In genomic region chr19:43776285-43776684, GRCh38 we compare ENCODE assay signal across 9 cellular contexts. TPM values are rescaled to one million over a fixed set of nuclear protein-coding genes. Genes with fewer than 3 reads are reported as not detected.
DNase-seq lines count a peak whose midpoint lies in the region; ATAC-seq and TF ChIP-seq lines count a peak whose summit lies in the region.
"Had no signal": no experiment of that assay in that cellular context is flagged by ENCODE, and none has a peak within 500 bp of the region (broad histone marks: within the 10 kb centered on the region; RNA-seq: fewer than 3 reads in every experiment).

No MANE protein-coding gene starts in this region.

- no peaks in the 10 kb centered on the region for H3K9me3 Mint-ChIP-seq in IgD-negative memory B cell
- no peaks in the 10 kb centered on the region for H3K9me3 Mint-ChIP-seq in activated CD8-positive, alpha-beta T cell treated with anti-CD3 and anti-CD28 coated beads for 36 hours
- H3K9me3 Mint-ChIP-seq in stimulated activated memory B cell treated with anti-CD40 and anti-IgM and Interleukin-4, amounts not matched to agents 10 μg/mL and 1 μg/mL and 100 μg/mL, for 72 hours: no peaks in the 10 kb centered on the region

- H3K4me2 ChIP-seq in hepatocyte: no peak overlapping the region

- H3K36me3 Mint-ChIP-seq in IgD-negative memory B cell: peaks cover 7% of the 10 kb centered on the region
- peaks cover 59% of the 10 kb centered on the region for H3K36me3 Mint-ChIP-seq in activated CD8-positive, alpha-beta T cell treated with anti-CD3 and anti-CD28 coated beads for 36 hours (ENCODE audit: low read depth)
- peaks cover 46% of the 10 kb centered on the region for H3K36me3 Mint-ChIP-seq in stimulated activated memory B cell treated with anti-CD40 and anti-IgM and Interleukin-4, amounts not matched to agents 10 μg/mL and 1 μg/mL and 100 μg/mL, for 72 hours

- CTCF ChIA-PET in activated CD8-positive, alpha-beta T cell treated with anti-CD3 and anti-CD28 coated beads for 36 hours (lab: Charles Lee): interaction anchor here (1.2 to 8.3 kb wide), 5 partner anchors 9 to 19 kb away, joined by 3 to 122 read pairs (median 7); no protein-coding TSS in a partner anchor

- peak; percentile 88 for DNase-seq in activated CD8-positive, alpha-beta T cell treated with anti-CD3 and anti-CD28 coated beads for 36 hours
- peak; percentile 3 for DNase-seq in hepatocyte (ENCODE audit: low spot score)
- DNase-seq in DMS153 treated with DMSO at 0.1 percent for 48 hours (lab: John Stamatoyannopoulos, UW; ENCODE audit: unreplicated experiment): no peak
- DNase-seq in effector CD4-positive, alpha-beta T cell: no peak
- DNase-seq: MM.1S, NCI-H748 treated with DMSO at 0.1 percent for 48 hours had no signal

- H3K27ac Mint-ChIP-seq in IgD-negative memory B cell: peak overlapping the region; percentile 96 to 99 (median 96)
- peak overlapping the region; percentile 83 for H3K27ac Mint-ChIP-seq in activated CD8-positive, alpha-beta T cell treated with anti-CD3 and anti-CD28 coated beads for 36 hours
- H3K27ac Mint-ChIP-seq in stimulated activated memory B cell treated with anti-CD40 and anti-IgM and Interleukin-4, amounts not matched to agents 10 μg/mL and 1 μg/mL and 100 μg/mL, for 72 hours: peak overlapping the region; percentile 93

- H3K79me2 ChIP-seq in hepatocyte: no peaks in the 10 kb centered on the region

- no peaks in the 10 kb centered on the region for H3K9me2 ChIP-seq in hepatocyte (replicated peaks; ENCODE audit: insufficient read depth)

- H3K27me3 Mint-ChIP-seq in IgD-negative memory B cell: no peaks in the 10 kb centered on the region
- H3K27me3 Mint-ChIP-seq in activated CD8-positive, alpha-beta T cell treated with anti-CD3 and anti-CD28 coated beads for 36 hours: no peaks in the 10 kb centered on the region
- H3K27me3 Mint-ChIP-seq in stimulated activated memory B cell treated with anti-CD40 and anti-IgM and Interleukin-4, amounts not matched to agents 10 μg/mL and 1 μg/mL and 100 μg/mL, for 72 hours: no peaks in the 10 kb centered on the region

- peak overlapping the region; percentile 97 to 99 (median 98) for H3K4me3 Mint-ChIP-seq in IgD-negative memory B cell
- peak overlapping the region; percentile 72 for H3K4me3 Mint-ChIP-seq in activated CD8-positive, alpha-beta T cell treated with anti-CD3 and anti-CD28 coated beads for 36 hours
- H3K4me3 Mint-ChIP-seq in stimulated activated memory B cell treated with anti-CD40 and anti-IgM and Interleukin-4, amounts not matched to agents 10 μg/mL and 1 μg/mL and 100 μg/mL, for 72 hours: peak overlapping the region; percentile 82

- peak; percentile 45 for ATAC-seq in activated CD8-positive, alpha-beta T cell treated with anti-CD3 and anti-CD28 coated beads for 36 hours
- no peak for ATAC-seq in stimulated activated memory B cell treated with anti-CD40 and anti-IgM and Interleukin-4, amounts not matched to agents 10 μg/mL and 1 μg/mL and 100 μg/mL, for 72 hours
- no peak for ATAC-seq in GM21528 (IDR thresholded peaks at IDR 0.05; ENCODE audit: low FRiP score, unreplicated experiment)

- 61% methylated on average over 7 of the region's 10 CpGs for WGBS in hepatocyte (ENCODE audit: low lambda C conversion rate, missing lambda C conversion rate)

- H4K20me1 ChIP-seq in hepatocyte (ENCODE audit: insufficient read depth, poor library complexity, severe bottlenecking): no peaks in the 10 kb centered on the region

- POLR2A ChIA-PET in activated CD8-positive, alpha-beta T cell treated with anti-CD3 and anti-CD28 coated beads for 36 hours (lab: Charles Lee): interaction anchor here (1.0 to 8.5 kb wide), 4 partner anchors 9 to 21 kb away, joined by 3 to 137 read pairs (median 24); partner anchors contain the start of gene SMG9

- intact Hi-C loops in activated CD8-positive, alpha-beta T cell treated with anti-CD3 and anti-CD28 coated beads for 36 hours (cut with micrococcal nuclease): no loop called here

- no peaks in the 10 kb centered on the region for H3K9me3 ChIP-seq in hepatocyte (ENCODE audit: low read depth)

- H3K36me3 ChIP-seq in hepatocyte (replicated peaks; ENCODE audit: insufficient read depth, low read depth): no peaks in the 10 kb centered on the region

- H3K27ac ChIP-seq in hepatocyte: no peak overlapping the region

- no peaks in the 10 kb centered on the region for H3K27me3 ChIP-seq in hepatocyte

- H3K4me1 ChIP-seq in hepatocyte (ENCODE audit: insufficient read depth): peaks cover 15% of the 10 kb centered on the region

- TF ChIP-seq CTCF in activated CD8-positive, alpha-beta T cell treated with anti-CD3 and anti-CD28 coated beads for 36 hours (IDR thresholded peaks at IDR 0.05): no peak
- no peak for TF ChIP-seq CTCF in hepatocyte (IDR thresholded peaks at IDR 0.05; ENCODE audit: poor library complexity)

- H3K4me1 Mint-ChIP-seq in IgD-negative memory B cell: peaks cover 29 to 42% (median 31%) of the 10 kb centered on the region in 3 donors
- H3K4me1 Mint-ChIP-seq in activated CD8-positive, alpha-beta T cell treated with anti-CD3 and anti-CD28 coated beads for 36 hours (ENCODE audit: low read depth): peaks cover 38% of the 10 kb centered on the region
- peaks cover 61% of the 10 kb centered on the region for H3K4me1 Mint-ChIP-seq in stimulated activated memory B cell treated with anti-CD40 and anti-IgM and Interleukin-4, amounts not matched to agents 10 μg/mL and 1 μg/mL and 100 μg/mL, for 72 hours

- H2AFZ ChIP-seq in hepatocyte: no peak overlapping the region

- H3K4me3 ChIP-seq in hepatocyte: no peak overlapping the region

RNA-seq across cellular contexts. Expression of gene KCNN4, which starts 4.5 kb away (rescaled TPM):
- polyA plus RNA-seq in IgD-negative memory B cell (87.9 TPM), hepatocyte (5.4 and 8.3 TPM in 2 replicates)
- total RNA-seq in activated CD8-positive, alpha-beta T cell treated with anti-CD3 and anti-CD28 coated beads for 36 hours: 10 to 100 TPM; 49.5 to 49.6 TPM
- total RNA-seq in hepatocyte: 2.8 and 3.6 TPM in 2 replicates

RNA-seq across cellular contexts. Expression of gene SMG9, which starts 21.5 kb away (rescaled TPM):
- 15.6 TPM for polyA plus RNA-seq in IgD-negative memory B cell
- total RNA-seq in activated CD8-positive, alpha-beta T cell treated with anti-CD3 and anti-CD28 coated beads for 36 hours: 10 to 100 TPM; 48.9 to 53.1 TPM
- total RNA-seq in hepatocyte: 9.5 and 16.1 TPM in 2 replicates
- polyA plus RNA-seq in hepatocyte: 34.9 and 39.7 TPM in 2 replicates

RNA-seq across cellular contexts. Expression of gene LYPD5, which starts 26.0 kb away (rescaled TPM):
- not detected for polyA plus RNA-seq in IgD-negative memory B cell
- under 1 TPM; 0.51 to 0.61 TPM for total RNA-seq in activated CD8-positive, alpha-beta T cell treated with anti-CD3 and anti-CD28 coated beads for 36 hours
- total RNA-seq in hepatocyte: 0.20 and 1.8 TPM in 2 replicates
- polyA plus RNA-seq in hepatocyte: 1.6 and 1.9 TPM in 2 replicates

RNA-seq across cellular contexts. Expression of gene ZNF283, which starts 50.8 kb away (rescaled TPM):
- 2.6 TPM for polyA plus RNA-seq in IgD-negative memory B cell
- total RNA-seq in activated CD8-positive, alpha-beta T cell treated with anti-CD3 and anti-CD28 coated beads for 36 hours: 1 to 10 TPM; 6.6 to 7.2 TPM
- total RNA-seq in hepatocyte: 7.6 and 10.7 TPM in 2 replicates
- 1.8 and 2.1 TPM in 2 replicates for polyA plus RNA-seq in hepatocyte

Comparison
In these comparisons a context has a peak if more than half of its experiments do, and no peak if none do; other contexts are left out.
1. DNase-seq: peak in activated CD8-positive, alpha-beta T cell treated with anti-CD3 and anti-CD28 coated beads for 36 hours (single experiment) and hepatocyte (single experiment); none in DMS153 treated with DMSO at 0.1 percent for 48 hours (single experiment) and effector CD4-positive, alpha-beta T cell (single experiment).
2. RNA of gene KCNN4, which starts 4.5 kb away (total RNA-seq): 49.5 to 49.6 TPM in activated CD8-positive, alpha-beta T cell treated with anti-CD3 and anti-CD28 coated beads for 36 hours; 2.8 to 3.6 TPM in hepatocyte; every median in the first group is over 10 times any median in the second.
3. Peak in every context shown above with its lines, with median percentiles within 50 percentile points of each other: H3K27ac Mint-ChIP-seq and H3K4me3 Mint-ChIP-seq.